In genomic region chr9:92716557-92716956, GRCh38 we compare ENCODE assay signal across 8 cellular contexts.
A peak's percentile ranks its signal among the peaks of the same experiment; 100 is the strongest.
DNase-seq lines count a peak whose midpoint lies in the region; ATAC-seq, FAIRE-seq and TF ChIP-seq lines count a peak whose summit lies in the region.

No MANE protein-coding gene starts in this region.

- FAIRE-seq in HTR-8/SVneo (lab: Jason Lieb, UNC) = peak; percentile 51

- no peak overlapping the region for H3K4me3 Mint-ChIP-seq in T-helper 2 cell treated with Interferon-gamma antibody and Interleukin-4, amounts not matched to agents 5 μg/mL and 100 μg/mL, for 36 hours

- H3K27me3 Mint-ChIP-seq in T-helper 2 cell treated with Interferon-gamma antibody and Interleukin-4, amounts not matched to agents 5 μg/mL and 100 μg/mL, for 36 hours (ENCODE audit: low read depth) = no peaks in the 10 kb centered on the region

- peaks cover 55% of the 10 kb centered on the region for H3K36me3 Mint-ChIP-seq in T-helper 2 cell treated with Interferon-gamma antibody and Interleukin-4, amounts not matched to agents 5 μg/mL and 100 μg/mL, for 36 hours (ENCODE audit: low read depth)

- ATAC-seq in HG02870 (IDR thresholded peaks at IDR 0.05; ENCODE audit: unreplicated experiment) = no peak
- ATAC-seq in GM21576 (IDR thresholded peaks at IDR 0.05; ENCODE audit: unreplicated experiment) = no peak

- H3K9me3 Mint-ChIP-seq in T-helper 2 cell treated with Interferon-gamma antibody and Interleukin-4, amounts not matched to agents 5 μg/mL and 100 μg/mL, for 36 hours = no peaks in the 10 kb centered on the region

- H3K4me1 Mint-ChIP-seq in T-helper 2 cell treated with Interferon-gamma antibody and Interleukin-4, amounts not matched to agents 5 μg/mL and 100 μg/mL, for 36 hours (ENCODE audit: low read depth) = peaks cover 21% of the 10 kb centered on the region

- in situ Hi-C loops in astrocyte of the spinal cord (cut with HindIII; ENCODE audit: low sequenced_read_pairs) = no loop called here

- H3K4me3 ChIP-seq in GM12865 (ENCODE audit: low read depth, low read length) (no peak overlapping the region), astrocyte of the spinal cord (ENCODE audit: low read depth, low read length) (no peak overlapping the region)

- H3K27ac Mint-ChIP-seq in T-helper 2 cell treated with Interferon-gamma antibody and Interleukin-4, amounts not matched to agents 5 μg/mL and 100 μg/mL, for 36 hours = no peak overlapping the region

- peak; percentile 93 for TF ChIP-seq CTCF in GM12865 (IDR thresholded peaks at IDR 0.05; ENCODE audit: insufficient read depth, low read depth, low read length, missing control alignments)
- TF ChIP-seq CTCF in astrocyte of the spinal cord (IDR thresholded peaks at IDR 0.05; ENCODE audit: low read depth, low read length) = peak; percentile 90

- peak; percentile 71 for DNase-seq in GM12865 (ENCODE audit: low read depth)
- peak; percentile 61 for DNase-seq in HTR-8/SVneo (ENCODE audit: insufficient read length, low spot score)
- peak; percentile 54 for DNase-seq in T-helper 2 cell treated with Interferon-gamma antibody and Interleukin-4, amounts not matched to agents 5 μg/mL and 100 μg/mL, for 36 hours (ENCODE audit: low spot score)
- DNase-seq in astrocyte of the spinal cord (ENCODE audit: low read depth, low spot score) = peak; percentile 29
- DNase-seq in islet precursor cell = peak; percentile 86
- DNase-seq in stimulated activated CD4-positive, alpha-beta T cell treated with anti-CD3 and anti-CD28 coated beads, Interleukin-2, amount 100 ng/mL, for 48 hours = peak; percentile 88

Comparison
In these comparisons a context has a peak if more than half of its experiments do, and no peak if none do; other contexts are left out.
1. DNase-seq: peak in every context shown above with its lines; median percentile 88 in stimulated activated CD4-positive, alpha-beta T cell treated with anti-CD3 and anti-CD28 coated beads, Interleukin-2, amount 100 ng/mL, for 48 hours; 86 in islet precursor cell; 71 in GM12865; 61 in HTR-8/SVneo; 54 in T-helper 2 cell treated with Interferon-gamma antibody and Interleukin-4, amounts not matched to agents 5 μg/mL and 100 μg/mL, for 36 hours; 29 in astrocyte of the spinal cord.